ENCODE assay signal across 23 cellular contexts in the genomic region with DNA sequence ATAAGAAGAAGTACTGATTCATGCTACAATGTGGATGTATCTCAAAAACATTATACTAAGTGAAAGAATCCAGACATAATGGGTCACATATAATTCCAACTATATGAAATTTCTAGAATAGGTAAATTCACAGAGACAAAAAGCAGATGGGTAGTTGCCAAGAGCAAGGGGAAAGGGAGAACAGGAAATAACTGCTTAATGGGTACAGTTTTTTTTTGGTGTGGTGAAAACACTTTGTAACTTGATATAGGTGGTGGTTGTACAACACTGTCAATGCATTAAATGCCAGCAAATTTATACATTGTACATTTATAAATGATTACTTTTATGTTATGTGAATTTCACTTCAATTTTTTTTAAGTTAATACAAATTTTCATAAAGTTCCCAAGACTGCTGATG. TPM values are rescaled to one million over a fixed set of nuclear protein-coding genes. Genes with fewer than 3 reads are reported as not detected.
A peak's percentile ranks its signal among the peaks of the same experiment; 100 is the strongest.
DNase-seq lines count a peak whose midpoint lies in the region; ATAC-seq and TF ChIP-seq lines count a peak whose summit lies in the region.
"Had no signal": no experiment of that assay in that cellular context is flagged by ENCODE, and none has a peak within 500 bp of the region (broad histone marks: within the 10 kb centered on the region; RNA-seq: fewer than 3 reads in every experiment).

No MANE protein-coding gene starts in this region.

- H3K36me3 ChIP-seq in DND-41 (ENCODE audit: insufficient read depth, low read length) (no peaks in the 10 kb centered on the region), MM.1S (replicated peaks; ENCODE audit: insufficient read depth, low read length) (no peaks in the 10 kb centered on the region), ovary (no peaks in the 10 kb centered on the region)
- H3K36me3 ChIP-seq: SJSA1 had no signal

- no peak for ATAC-seq in activated T-cell treated with anti-CD3 and anti-CD28 coated beads, Interleukin-2, amount 50 U/mL, for 72 hours (replicated peaks in 1 of 2)
- ATAC-seq in DND-41 (ENCODE audit: insufficient read depth, low read depth): peak; percentile 72
- no peak for ATAC-seq in activated naive CD8-positive, alpha-beta T cell treated with anti-CD3 and anti-CD28 coated beads, Interleukin-2, amount 50 U/mL, for 24 hours
- ATAC-seq in HG03521 (IDR thresholded peaks at IDR 0.05; ENCODE audit: unreplicated experiment): no peak
- ATAC-seq: A549; CD8-positive, alpha-beta T cell had no signal

- H3K27me3 ChIP-seq in DND-41 (ENCODE audit: insufficient read depth, low read length, poor library complexity): no peaks in the 10 kb centered on the region
- no peaks in the 10 kb centered on the region for H3K27me3 ChIP-seq in MM.1S (replicated peaks; ENCODE audit: insufficient read depth, low read length)
- no peaks in the 10 kb centered on the region for H3K27me3 ChIP-seq in ovary
- H3K27me3 ChIP-seq: SJSA1 had no signal

- peak overlapping the region; percentile 23 for H3K27ac Mint-ChIP-seq in activated T-cell treated with anti-CD3 and anti-CD28 coated beads, Interleukin-2, amount 50 U/mL, for 72 hours
- peak overlapping the region; percentile 16 for H3K27ac Mint-ChIP-seq in activated naive CD8-positive, alpha-beta T cell treated with anti-CD3 and anti-CD28 coated beads, Interleukin-2, amount 50 U/mL, for 24 hours
- H3K27ac Mint-ChIP-seq: CD8-positive, alpha-beta T cell had no signal

- H3K27me3 Mint-ChIP-seq in activated T-cell treated with anti-CD3 and anti-CD28 coated beads, Interleukin-2, amount 50 U/mL, for 72 hours (ENCODE audit: low read depth): no peaks in the 10 kb centered on the region
- H3K27me3 Mint-ChIP-seq in activated naive CD8-positive, alpha-beta T cell treated with anti-CD3 and anti-CD28 coated beads, Interleukin-2, amount 50 U/mL, for 24 hours: no peaks in the 10 kb centered on the region

- H3K79me2 ChIP-seq in DND-41 (ENCODE audit: insufficient read depth, low read length) (no peaks in the 10 kb centered on the region), MM.1S (ENCODE audit: low read length) (no peaks in the 10 kb centered on the region)

- no peak for DNase-seq in activated T-cell treated with anti-CD3 and anti-CD28 coated beads, Interleukin-2, amount 50 U/mL, for 72 hours
- DNase-seq in activated T-cell treated with anti-CD3 and anti-CD28 coated beads, Interleukin-2, amount 50 U/mL, for 1 hour: no peak
- DNase-seq in DND-41 (no peak), MM.1S (peak; percentile 38), ovary (no peak), KBM-7 (no peak)
- no peak for DNase-seq in activated naive CD8-positive, alpha-beta T cell treated with anti-CD3 and anti-CD28 coated beads, Interleukin-2, amount 50 U/mL, for 24 hours
- DNase-seq: C1 segment of cervical spinal cord; Caco-2; CD8-positive, alpha-beta T cell; DMS79 treated with DMSO at 0.1 percent for 48 hours; H7; NCI-H1092; NCI-H1436 treated with DMSO at 0.1 percent for 48 hours; NCI-H1930; NCI-H345; NCI-H524 treated with DMSO at 0.1 percent for 48 hours; Right ventricle myocardium superior; RPMI8226 had no signal

- H3K27ac ChIP-seq in DND-41 (ENCODE audit: low read length) (no peak overlapping the region), MM.1S (ENCODE audit: low read length) (no peak overlapping the region), ovary (no peak overlapping the region)
- H3K27ac ChIP-seq: A549, KMS-11, SJSA1 had no signal

- TF ChIP-seq EP300 in ovary (IDR thresholded peaks at IDR 0.05): no peak

- H3K9me3 ChIP-seq in DND-41 (ENCODE audit: insufficient read depth, low read length, severe bottlenecking) (no peaks in the 10 kb centered on the region), MM.1S (replicated peaks; ENCODE audit: insufficient read depth, low read length) (no peaks in the 10 kb centered on the region), ovary (no peaks in the 10 kb centered on the region)
- H3K9me3 ChIP-seq: A549, Caco-2 had no signal

- no peak for TF ChIP-seq POLR2A in ovary (IDR thresholded peaks at IDR 0.05)

- peaks cover 31% of the 10 kb centered on the region for H3K4me1 ChIP-seq in DND-41 (ENCODE audit: insufficient read depth, low read length)
- peaks cover 21% of the 10 kb centered on the region for H3K4me1 ChIP-seq in MM.1S (ENCODE audit: low read length)
- no peaks in the 10 kb centered on the region for H3K4me1 ChIP-seq in ovary (ENCODE audit: insufficient read depth)

- no peaks in the 10 kb centered on the region for H3K36me3 Mint-ChIP-seq in activated T-cell treated with anti-CD3 and anti-CD28 coated beads, Interleukin-2, amount 50 U/mL, for 72 hours (ENCODE audit: insufficient read depth in 2 of 2)
- H3K36me3 Mint-ChIP-seq in activated naive CD8-positive, alpha-beta T cell treated with anti-CD3 and anti-CD28 coated beads, Interleukin-2, amount 50 U/mL, for 24 hours (ENCODE audit: low read depth): no peaks in the 10 kb centered on the region
- H3K36me3 Mint-ChIP-seq: CD8-positive, alpha-beta T cell had no signal

- H3K9me3 Mint-ChIP-seq in activated T-cell treated with anti-CD3 and anti-CD28 coated beads, Interleukin-2, amount 50 U/mL, for 72 hours: peaks cover 0 to 1% of the 10 kb centered on the region in 2 donors
- peaks cover 1% of the 10 kb centered on the region for H3K9me3 Mint-ChIP-seq in activated naive CD8-positive, alpha-beta T cell treated with anti-CD3 and anti-CD28 coated beads, Interleukin-2, amount 50 U/mL, for 24 hours
- H3K9me3 Mint-ChIP-seq: CD8-positive, alpha-beta T cell had no signal

- no peak overlapping the region for H2AFZ ChIP-seq in DND-41 (ENCODE audit: low read depth, low read length)
- no peak overlapping the region for H2AFZ ChIP-seq in MM.1S (ENCODE audit: low read length)

- H3K4me3 ChIP-seq in DND-41 (ENCODE audit: low read depth in 1 of 2, low read length in 2 of 2): no peak overlapping the region
- no peak overlapping the region for H3K4me3 ChIP-seq in MM.1S (ENCODE audit: low read length)
- H3K4me3 ChIP-seq in ovary: no peak overlapping the region
- H3K4me3 ChIP-seq: A549, SJSA1 had no signal

- H4K20me1 ChIP-seq in DND-41 (ENCODE audit: insufficient read depth, low read length) (no peaks in the 10 kb centered on the region), MM.1S (ENCODE audit: insufficient read depth, low read length) (no peaks in the 10 kb centered on the region)

- no peak overlapping the region for H3K9ac ChIP-seq in DND-41 (ENCODE audit: low read depth, low read length)
- no peak overlapping the region for H3K9ac ChIP-seq in MM.1S (ENCODE audit: low read length)
- H3K9ac ChIP-seq: KMS-11 had no signal

- TF ChIP-seq CTCF in DND-41 (IDR thresholded peaks at IDR 0.05; ENCODE audit: borderline replicate concordance, extremely low read depth, low read length, poor library complexity, severe bottlenecking): no peak
- TF ChIP-seq CTCF in MM.1S (IDR thresholded peaks at IDR 0.05; ENCODE audit: low read length): no peak
- no peak for TF ChIP-seq CTCF in ovary (IDR thresholded peaks at IDR 0.05)

- peaks cover 74% of the 10 kb centered on the region for H3K4me1 Mint-ChIP-seq in activated T-cell treated with anti-CD3 and anti-CD28 coated beads, Interleukin-2, amount 50 U/mL, for 72 hours (ENCODE audit: low read depth)
- H3K4me1 Mint-ChIP-seq in activated naive CD8-positive, alpha-beta T cell treated with anti-CD3 and anti-CD28 coated beads, Interleukin-2, amount 50 U/mL, for 24 hours: peaks cover 72% of the 10 kb centered on the region

- in situ Hi-C loops in KBM-7 (cut with MboI; ENCODE audit: low pct_unique_long_range_greater_than_20kb, low sequenced_read_pairs): no loop called here

- H3F3A ChIP-seq in MM.1S (ENCODE audit: insufficient read depth, low read length): no peaks in the 10 kb centered on the region

- intact Hi-C loops in ovary (cut with DNase I): no loop called here

- H3K4me2 ChIP-seq in DND-41 (ENCODE audit: insufficient read depth, low read length) (no peak overlapping the region; the same call in 1 of the 2 replicates), MM.1S (ENCODE audit: low read depth, low read length) (no peak overlapping the region)
- H3K4me2 ChIP-seq: A549, KMS-11 had no signal

- H3K9me2 ChIP-seq in MM.1S (replicated peaks; ENCODE audit: insufficient read depth, low read length): no peaks in the 10 kb centered on the region

- H3K4me3 Mint-ChIP-seq in activated T-cell treated with anti-CD3 and anti-CD28 coated beads, Interleukin-2, amount 50 U/mL, for 72 hours: no peak overlapping the region
- H3K4me3 Mint-ChIP-seq in activated naive CD8-positive, alpha-beta T cell treated with anti-CD3 and anti-CD28 coated beads, Interleukin-2, amount 50 U/mL, for 24 hours: no peak overlapping the region
- H3K4me3 Mint-ChIP-seq: CD8-positive, alpha-beta T cell had no signal

RNA-seq across cellular contexts. Expression of a gene that starts 19.4 kb away (rescaled TPM):
- total RNA-seq in activated T-cell treated with anti-CD3 and anti-CD28 coated beads, Interleukin-2, amount 50 U/mL, for 72 hours: 10 to 100 TPM; 15.3 to 24.0 TPM
- 1 to 10 TPM in 5 of 7 donors, under 1 TPM in 2; 0.24 to 5.3 (median 1.0) TPM for total RNA-seq in ovary
- polyA plus RNA-seq in ovary: 1 to 10 TPM; 1.1 to 3.4 TPM
- total RNA-seq: SJSA1 had no signal
